ENCODE assay signal across 34 cellular contexts in the genomic region with DNA sequence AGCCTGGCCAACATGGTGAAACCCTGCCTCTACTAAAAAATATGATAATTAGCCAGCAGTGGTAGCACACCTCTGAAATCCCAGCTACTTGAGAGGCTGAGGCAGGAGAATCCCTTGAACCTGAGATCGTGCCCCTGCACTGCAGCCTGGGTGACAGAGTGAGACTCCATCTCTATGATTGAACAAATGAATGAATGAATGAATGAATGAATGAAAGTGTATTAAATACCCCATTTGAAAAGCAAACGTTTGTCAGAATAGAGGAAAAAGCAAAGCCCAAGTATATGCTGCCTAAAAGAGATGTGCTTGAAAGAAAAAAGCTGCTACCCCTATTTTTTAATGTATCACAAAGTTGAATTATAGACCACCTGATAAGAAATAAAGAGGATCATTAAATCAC.
"Had no signal": no experiment of that assay in that cellular context is flagged by ENCODE, and none has a peak within 500 bp of the region (broad histone marks: within the 10 kb centered on the region; RNA-seq: fewer than 3 reads in every experiment).

No MANE protein-coding gene starts in this region.

- H3K4me1 ChIP-seq: adrenal gland, body of pancreas, breast epithelium had no signal

- H3K4me1 Mint-ChIP-seq: activated B cell treated with CpG ODN at 0.5 μM for 24 hours; activated naive CD8-positive, alpha-beta T cell treated with anti-CD3 and anti-CD28 coated beads for 36 hours had no signal

- FAIRE-seq: astrocyte, colon, TTC549 had no signal

- H3K27ac ChIP-seq: adrenal gland, body of pancreas, brain microvascular endothelial cell, breast epithelium, VCaP had no signal

- H3K27me3 ChIP-seq: adrenal gland, body of pancreas, brain microvascular endothelial cell, breast epithelium had no signal

- H3K4me3 ChIP-seq: adrenal gland, body of pancreas, breast epithelium had no signal

- ATAC-seq: activated T-cell treated with anti-CD3 and anti-CD28 coated beads, Interleukin-2, amount 50 U/mL, for 4 hours; activated T-cell treated with anti-CD3 and anti-CD28 coated beads, Interleukin-2, amount 50 U/mL, for 72 hours; body of pancreas had no signal

- H3K9me3 Mint-ChIP-seq: activated B cell treated with CpG ODN at 0.5 μM for 24 hours; activated CD4-positive, alpha-beta T cell treated with anti-CD3 and anti-CD28 coated beads, Interleukin-2, amount 10 ng/mL, durations not matched to agents 7 days and 5 days; activated naive CD4-positive, alpha-beta T cell treated with anti-CD3 and anti-CD28 coated beads, Interleukin-2, amount 50 U/mL, for 72 hours; activated naive CD8-positive, alpha-beta T cell treated with anti-CD3 and anti-CD28 coated beads for 36 hours; activated T-cell treated with anti-CD3 and anti-CD28 coated beads, Interleukin-2, amount 50 U/mL, for 4 hours; activated T-cell treated with anti-CD3 and anti-CD28 coated beads, Interleukin-2, amount 50 U/mL, for 72 hours; activated T-helper 17 cell treated with anti-CD3 and anti-CD28 coated beads, Interleukin-2, amount 50 U/mL, for 72 hours; T-helper 2 cell treated with Interferon-gamma antibody and Interleukin-4, amounts not matched to agents 5 μg/mL and 100 μg/mL, for 36 hours had no signal

- H3K9me3 ChIP-seq: adrenal gland, body of pancreas, breast epithelium had no signal

- H3K36me3 ChIP-seq: breast epithelium had no signal

- H3K27ac Mint-ChIP-seq: activated B cell treated with CpG ODN at 0.5 μM for 24 hours; activated CD4-positive, alpha-beta memory T cell treated with anti-CD3 and anti-CD28 coated beads, Interleukin-2, amount 10 ng/mL, durations not matched to agents 7 days and 5 days; activated CD4-positive, alpha-beta T cell treated with anti-CD3 and anti-CD28 coated beads for 36 hours; activated CD4-positive, alpha-beta T cell treated with anti-CD3 and anti-CD28 coated beads, Interleukin-2, amount 10 ng/mL, durations not matched to agents 7 days and 5 days; activated naive CD4-positive, alpha-beta T cell treated with anti-CD3 and anti-CD28 coated beads for 36 hours; activated naive CD4-positive, alpha-beta T cell treated with anti-CD3 and anti-CD28 coated beads, Interleukin-2, amount 50 U/mL, for 72 hours; activated naive CD8-positive, alpha-beta T cell treated with anti-CD3 and anti-CD28 coated beads for 36 hours; activated T-helper 1 cell treated with anti-CD3 and anti-CD28 coated beads, Interleukin-12 subunit alpha, Interleukin-12 subunit beta, Interleukin-2, Interleukin-4 antibody, amounts not matched to agents 30 ng/mL and 10 ng/mL and 1 ng/mL, durations not matched to agents 14 hours and 24 hours and 36 hours; T-helper 2 cell treated with Interferon-gamma antibody and Interleukin-4, amounts not matched to agents 5 μg/mL and 100 μg/mL, for 36 hours had no signal

- DNase-seq: activated B cell treated with CpG ODN at 0.5 μM for 24 hours; activated CD4-positive, alpha-beta memory T cell treated with anti-CD3 and anti-CD28 coated beads, Interleukin-2, amount 10 ng/mL, durations not matched to agents 7 days and 5 days; activated CD4-positive, alpha-beta T cell treated with anti-CD3 and anti-CD28 coated beads for 1 hour; activated CD4-positive, alpha-beta T cell treated with anti-CD3 and anti-CD28 coated beads for 36 hours; activated CD4-positive, alpha-beta T cell treated with anti-CD3 and anti-CD28 coated beads for 48 hours; activated CD4-positive, alpha-beta T cell treated with anti-CD3 and anti-CD28 coated beads, Interleukin-2, amount 10 ng/mL, durations not matched to agents 7 days and 5 days; activated CD4-positive, alpha-beta T cell treated with anti-CD3 and anti-CD28 coated beads, Interleukin-2, amount 50 U/mL, for 48 hours; activated CD8-positive, alpha-beta memory T cell treated with anti-CD3 and anti-CD28 coated beads, Interleukin-2, amount 50 U/mL, for 4 hours; activated effector memory CD4-positive, alpha-beta T cell treated with anti-CD3 and anti-CD28 coated beads, Interleukin-2, amount 50 U/mL, for 16 hours; activated gamma-delta T cell treated with Interleukin-2 at 50 U/mL for 16 hours; activated naive CD4-positive, alpha-beta T cell; activated naive CD4-positive, alpha-beta T cell treated with anti-CD3 and anti-CD28 coated beads for 36 hours; activated naive CD4-positive, alpha-beta T cell treated with anti-CD3 and anti-CD28 coated beads, Interleukin-2, amount 50 U/mL, for 16 hours; activated naive CD8-positive, alpha-beta T cell treated with anti-CD3 and anti-CD28 coated beads for 36 hours; activated T-cell treated with anti-CD3 and anti-CD28 coated beads for 4 hours; activated T-cell treated with anti-CD3 and anti-CD28 coated beads, Interleukin-2, amount 50 U/mL, for 1 hour; activated T-cell treated with anti-CD3 and anti-CD28 coated beads, Interleukin-2, amount 50 U/mL, for 4 hours; activated T-cell treated with anti-CD3 and anti-CD28 coated beads, Interleukin-2, amount 50 U/mL, for 72 hours; adrenal gland; amniotic stem cell; aorta; body of pancreas; brain microvascular endothelial cell; central memory CD4-positive, alpha-beta T cell; T-helper 9 cell had no signal

- H3K4me3 Mint-ChIP-seq: activated B cell treated with CpG ODN at 0.5 μM for 24 hours; activated CD4-positive, alpha-beta memory T cell treated with anti-CD3 and anti-CD28 coated beads, Interleukin-2, amount 10 ng/mL, durations not matched to agents 7 days and 5 days; activated CD4-positive, alpha-beta T cell treated with anti-CD3 and anti-CD28 coated beads for 36 hours; activated CD4-positive, alpha-beta T cell treated with anti-CD3 and anti-CD28 coated beads, Interleukin-2, amount 10 ng/mL, durations not matched to agents 7 days and 5 days; activated naive CD4-positive, alpha-beta T cell treated with anti-CD3 and anti-CD28 coated beads for 36 hours; activated naive CD8-positive, alpha-beta T cell treated with anti-CD3 and anti-CD28 coated beads for 36 hours; activated T-cell treated with anti-CD3 and anti-CD28 coated beads, Interleukin-2, amount 50 U/mL, for 4 hours; activated T-cell treated with anti-CD3 and anti-CD28 coated beads, Interleukin-2, amount 50 U/mL, for 72 hours; activated T-helper 1 cell treated with anti-CD3 and anti-CD28 coated beads, Interleukin-12 subunit alpha, Interleukin-12 subunit beta, Interleukin-2, Interleukin-4 antibody, amounts not matched to agents 30 ng/mL and 10 ng/mL and 1 ng/mL, durations not matched to agents 14 hours and 24 hours and 36 hours; activated T-helper 17 cell treated with anti-CD3 and anti-CD28 coated beads, Interleukin-2, amount 50 U/mL, for 72 hours; T-helper 2 cell treated with Interferon-gamma antibody and Interleukin-4, amounts not matched to agents 5 μg/mL and 100 μg/mL, for 36 hours had no signal
